Comparison of ENCODE assay signal across 10 cellular contexts in the genomic region with DNA sequence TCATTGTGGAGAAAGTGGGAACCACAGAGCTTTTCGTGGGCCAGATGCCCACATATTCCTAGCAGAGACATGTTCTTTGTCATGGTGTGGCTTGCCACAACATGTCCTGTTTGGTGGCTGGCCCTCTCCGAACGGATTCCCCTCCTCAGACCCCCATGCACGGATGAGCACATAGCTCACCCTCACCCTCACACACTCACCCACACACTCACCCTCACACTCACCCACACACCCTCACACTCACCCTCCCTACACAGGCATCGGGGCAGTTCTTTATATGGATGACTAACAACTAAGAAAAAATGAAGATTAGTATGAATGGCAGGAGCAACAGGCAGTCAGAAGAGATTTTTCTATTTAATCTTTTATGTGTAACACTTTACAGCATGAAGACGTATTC.
"Had no signal": no experiment of that assay in that cellular context is flagged by ENCODE, and none has a peak within 500 bp of the region (broad histone marks: within the 10 kb centered on the region; RNA-seq: fewer than 3 reads in every experiment).

No MANE protein-coding gene starts in this region.

- H3K27me3 Mint-ChIP-seq: activated CD4-positive, alpha-beta memory T cell treated with anti-CD3 and anti-CD28 coated beads for 36 hours; activated CD4-positive, alpha-beta T cell treated with anti-CD3 and anti-CD28 coated beads for 36 hours had no signal

- H3K4me3 Mint-ChIP-seq: activated CD4-positive, alpha-beta memory T cell treated with anti-CD3 and anti-CD28 coated beads for 36 hours; activated CD4-positive, alpha-beta T cell treated with anti-CD3 and anti-CD28 coated beads for 36 hours; activated T-helper 1 cell treated with anti-CD3 and anti-CD28 coated beads, Interleukin-12 subunit alpha, Interleukin-12 subunit beta, Interleukin-2, Interleukin-4 antibody, amounts not matched to agents 30 ng/mL and 10 ng/mL and 1 ng/mL, durations not matched to agents 14 hours and 24 hours and 36 hours; T-helper 1 cell treated with Interleukin-12 subunit alpha and Interleukin-12 subunit beta and Interleukin-4 antibody, amounts not matched to agents 30 μg/mL and 1 μg/mL, for 36 hours had no signal

- H3K27me3 ChIP-seq: right lobe of liver had no signal

- H3K9me3 Mint-ChIP-seq: activated CD4-positive, alpha-beta memory T cell treated with anti-CD3 and anti-CD28 coated beads for 36 hours; activated T-helper 1 cell treated with anti-CD3 and anti-CD28 coated beads, Interleukin-12 subunit alpha, Interleukin-12 subunit beta, Interleukin-2, Interleukin-4 antibody, amounts not matched to agents 30 ng/mL and 10 ng/mL and 1 ng/mL, durations not matched to agents 14 hours and 24 hours and 36 hours; T-helper 1 cell treated with Interleukin-12 subunit alpha and Interleukin-12 subunit beta and Interleukin-4 antibody, amounts not matched to agents 30 μg/mL and 1 μg/mL, for 36 hours had no signal

- ATAC-seq: activated CD4-positive, alpha-beta T cell treated with anti-CD3 and anti-CD28 coated beads for 36 hours; psoas muscle had no signal

- H3K9me3 ChIP-seq: psoas muscle, right lobe of liver had no signal

- H3K27ac Mint-ChIP-seq: activated CD4-positive, alpha-beta memory T cell treated with anti-CD3 and anti-CD28 coated beads for 36 hours; activated CD4-positive, alpha-beta T cell treated with anti-CD3 and anti-CD28 coated beads for 36 hours; activated T-helper 1 cell treated with anti-CD3 and anti-CD28 coated beads, Interleukin-12 subunit alpha, Interleukin-12 subunit beta, Interleukin-2, Interleukin-4 antibody, amounts not matched to agents 30 ng/mL and 10 ng/mL and 1 ng/mL, durations not matched to agents 14 hours and 24 hours and 36 hours; T-helper 1 cell treated with Interleukin-12 subunit alpha and Interleukin-12 subunit beta and Interleukin-4 antibody, amounts not matched to agents 30 μg/mL and 1 μg/mL, for 36 hours had no signal

- H3K27ac ChIP-seq: psoas muscle, right lobe of liver, WERI-Rb-1 had no signal

- H3K4me3 ChIP-seq: psoas muscle, right lobe of liver had no signal

- DNase-seq: activated CD4-positive, alpha-beta memory T cell treated with anti-CD3 and anti-CD28 coated beads for 36 hours; activated CD4-positive, alpha-beta T cell treated with anti-CD3 and anti-CD28 coated beads for 36 hours; activated naive CD4-positive, alpha-beta T cell treated with Interleukin-2 at 50 U/mL for 16 hours; foreskin fibroblast; kidney glomerular epithelial cell; psoas muscle; right lobe of liver; WERI-Rb-1 had no signal

- H3K4me1 ChIP-seq: right lobe of liver had no signal
